Comparison of ENCODE assay signal across 20 cellular contexts in genomic region chr17:42853597-42853967, GRCh38. TPM values are rescaled to one million over a fixed set of nuclear protein-coding genes. Genes with fewer than 3 reads are reported as not detected.
DNase-seq lines count a peak whose midpoint lies in the region; ATAC-seq and TF ChIP-seq lines count a peak whose summit lies in the region.
"Had no signal": no experiment of that assay in that cellular context is flagged by ENCODE, and none has a peak within 500 bp of the region (broad histone marks: within the 10 kb centered on the region; RNA-seq: fewer than 3 reads in every experiment).

No MANE protein-coding gene starts in this region.

- DNase-seq in heart right ventricle = no peak
- DNase-seq in left cardiac atrium = no peak
- peak; percentile 13 for DNase-seq in upper lobe of right lung
- DNase-seq in anterior cingulate cortex (lab: John Stamatoyannopoulos, UW) = no peak
- DNase-seq: activated CD4-positive, alpha-beta T cell treated with anti-CD3 and anti-CD28 coated beads, Interleukin-2, amount 50 U/mL, for 48 hours; activated naive CD8-positive, alpha-beta T cell treated with anti-CD3 and anti-CD28 coated beads, Interleukin-2, amount 10 ng/mL, durations not matched to agents 7 days and 5 days; activated T-cell treated with anti-CD3 and anti-CD28 coated beads, Interleukin-2, amount 50 U/mL, for 72 hours; endodermal cell; foreskin keratinocyte; HCEC 1CT; NCI-H69; nephron progenitor cell; Peyer's patch; stimulated activated CD4-positive, alpha-beta T cell treated with anti-CD3 and anti-CD28 coated beads, Interleukin-2, amount 100 ng/mL, for 24 hours; thyroid gland had no signal

- WGBS in heart right ventricle, 2 donors = 67 to 72% methylated on average over 5 of the region's 5 CpGs

- no peak for ATAC-seq in heart right ventricle
- ATAC-seq in left cardiac atrium = no peak
- ATAC-seq in upper lobe of right lung = no peak
- no peak for ATAC-seq in HG02884 (IDR thresholded peaks at IDR 0.05; ENCODE audit: unreplicated experiment)
- ATAC-seq: activated T-cell treated with anti-CD3 and anti-CD28 coated beads, Interleukin-2, amount 50 U/mL, for 72 hours; foreskin keratinocyte had no signal

- no peaks in the 10 kb centered on the region for H3K27me3 ChIP-seq in heart right ventricle
- no peaks in the 10 kb centered on the region for H3K27me3 ChIP-seq in muscle layer of duodenum (ENCODE audit: low read depth, low read length)
- H3K27me3 ChIP-seq in upper lobe of right lung = no peaks in the 10 kb centered on the region
- H3K27me3 ChIP-seq: Peyer's patch, thyroid gland had no signal

- intact Hi-C loops in heart right ventricle (cut with DNase I) = no loop called here
- intact Hi-C loops in left cardiac atrium (cut with DNase I) = no loop called here
- intact Hi-C loops in upper lobe of right lung (cut with DNase I) = no loop called here

- no peak for TF ChIP-seq CTCF in heart right ventricle (IDR thresholded peaks at IDR 0.05)
- TF ChIP-seq CTCF in upper lobe of right lung (IDR thresholded peaks at IDR 0.05) = no peak

- H3K27ac ChIP-seq in heart right ventricle = peak overlapping the region in 2 of 10 donors; percentile 75 to 77
- peak overlapping the region; percentile 75 for H3K27ac ChIP-seq in muscle layer of duodenum (ENCODE audit: low read length)
- peak overlapping the region; percentile 85 for H3K27ac ChIP-seq in upper lobe of right lung
- H3K27ac ChIP-seq: C4-2B, foreskin keratinocyte had no signal

- H3K4me1 ChIP-seq in heart right ventricle (peaks cover 0 to 31% (median 6%) of the 10 kb centered on the region in 9 donors), muscle layer of duodenum (ENCODE audit: control insufficient read depth in 1 of 2, insufficient read depth in 2 of 2, low read length in 2 of 2) (peaks cover 0 to 40% of the 10 kb centered on the region in 2 donors), upper lobe of right lung (peaks cover 11% of the 10 kb centered on the region)
- H3K4me1 ChIP-seq: foreskin keratinocyte had no signal

- H3K9me3 ChIP-seq in heart right ventricle (no peaks in the 10 kb centered on the region), muscle layer of duodenum (ENCODE audit: control insufficient read depth in 1 of 2, low read length in 2 of 2) (no peaks in the 10 kb centered on the region), upper lobe of right lung (no peaks in the 10 kb centered on the region)
- H3K9me3 ChIP-seq: Peyer's patch, thyroid gland had no signal

- H3K36me3 ChIP-seq in heart right ventricle (peaks cover 0 to 5% (median 0%) of the 10 kb centered on the region in 9 donors), muscle layer of duodenum (ENCODE audit: control insufficient read depth in 1 of 2, insufficient read depth in 2 of 2, low read length in 2 of 2) (peaks cover 0 to 19% of the 10 kb centered on the region in 2 donors), upper lobe of right lung (no peaks in the 10 kb centered on the region)
- H3K36me3 ChIP-seq: Peyer's patch, thyroid gland had no signal

- H3K4me3 ChIP-seq in heart right ventricle = peak overlapping the region in 9 of 10 donors; percentile 20 to 51 (median 40)
- peak overlapping the region; percentile 77 to 79 for H3K4me3 ChIP-seq in muscle layer of duodenum (ENCODE audit: low read depth in 1 of 2, low read length in 2 of 2)
- H3K4me3 ChIP-seq in upper lobe of right lung = peak overlapping the region; percentile 53
- H3K4me3 ChIP-seq: thyroid gland had no signal

RNA-seq across cellular contexts. Expression of gene AOC3, which starts 2.6 kb away (rescaled TPM):
- total RNA-seq in heart right ventricle (10 to 100 TPM in 5 of 10 donors, 1 to 10 TPM in 5; 4.7 to 19.0 (median 10.4) TPM), left cardiac atrium (10 to 100 TPM; 56.6 to 96.4 TPM), upper lobe of right lung (235 TPM)
- 10 to 100 TPM; 16.0 to 18.0 TPM for polyA plus RNA-seq in heart right ventricle

RNA-seq across cellular contexts. Expression of gene AOC2, which starts 9.2 kb away (rescaled TPM):
- total RNA-seq in heart right ventricle (under 1 TPM; 0.14 to 0.72 (median 0.45) TPM), left cardiac atrium (1 to 10 TPM; 1.6 to 3.8 TPM), upper lobe of right lung (2.0 TPM)
- under 1 TPM; 0.51 to 0.54 TPM for polyA plus RNA-seq in heart right ventricle

RNA-seq across cellular contexts. Expression of gene PSME3, which starts 20.4 kb away (rescaled TPM):
- total RNA-seq in heart right ventricle = 10 to 100 TPM; 52.1 to 87.4 (median 70.3) TPM
- 100 to 1,000 TPM in 1 of 2 donors, 10 to 100 TPM in 1; 26.0 to 103 TPM for polyA plus RNA-seq in heart right ventricle
- total RNA-seq in left cardiac atrium = 10 to 100 TPM; 67.8 to 83.3 TPM
- 89.4 TPM for total RNA-seq in upper lobe of right lung

RNA-seq across cellular contexts. Expression of gene BECN1, which starts 29.5 kb away (rescaled TPM):
- total RNA-seq in heart right ventricle (10 to 100 TPM; 71.1 to 87.8 (median 78.3) TPM), left cardiac atrium (10 to 100 TPM; 63.5 to 72.5 TPM), upper lobe of right lung (66.7 TPM)
- polyA plus RNA-seq in heart right ventricle = 10 to 100 TPM; 25.2 to 54.8 TPM

RNA-seq across cellular contexts. Expression of gene G6PC1, which starts 47.0 kb away (rescaled TPM):
- not detected for total RNA-seq in heart right ventricle
- polyA plus RNA-seq in heart right ventricle = not detected
- not detected for total RNA-seq in left cardiac atrium
- not detected for total RNA-seq in upper lobe of right lung
- total RNA-seq: activated naive CD8-positive, alpha-beta T cell treated with anti-CD3 and anti-CD28 coated beads, Interleukin-2, amount 10 ng/mL, durations not matched to agents 7 days and 5 days; activated T-cell treated with anti-CD3 and anti-CD28 coated beads, Interleukin-2, amount 50 U/mL, for 72 hours; endodermal cell; foreskin keratinocyte; lower leg skin; renal cortical epithelial cell; thyroid gland had no signal
- polyA plus RNA-seq: foreskin keratinocyte had no signal
